In the genomic region with DNA sequence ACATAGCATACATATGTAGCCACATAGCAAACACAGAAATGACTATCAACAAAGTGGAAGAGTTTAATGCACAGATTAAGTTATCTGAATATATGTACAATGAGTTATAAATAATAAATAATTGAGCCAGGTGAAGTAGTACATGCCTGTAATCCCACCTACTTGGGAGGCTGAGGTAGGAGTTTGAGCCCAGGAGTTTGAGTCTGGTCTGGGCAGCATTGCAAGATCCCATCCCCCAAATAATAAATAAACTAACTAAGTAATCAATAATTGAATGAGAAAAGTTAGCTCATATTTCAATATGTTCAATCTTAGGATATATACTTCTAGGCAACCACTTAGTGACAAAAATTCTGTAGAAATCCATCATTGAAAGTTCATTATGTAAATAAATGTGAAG, we compare ENCODE assay signal across 1 cellular context.
TF ChIP-seq lines count a peak whose summit lies in the region.

No MANE protein-coding gene starts in this region.

TF ChIP-seq in GM12878, 131 proteins besides CTCF, POLR2A, EP300 and RAD21:
- TF ChIP-seq RBBP5 (conservative IDR thresholded peaks at IDR 0.05) (no peak), JUND (IDR thresholded peaks at IDR 0.05; ENCODE audit: low read depth, low read length) (no peak), SIX5 (IDR thresholded peaks at IDR 0.05; ENCODE audit: low read depth, low read length, severe bottlenecking) (no peak), BRCA1 (IDR thresholded peaks at IDR 0.05; ENCODE audit: low read depth, low read length) (no peak), SIN3A (IDR thresholded peaks at IDR 0.05; ENCODE audit: low read depth, low read length) (no peak), NFIC (IDR thresholded peaks at IDR 0.05; ENCODE audit: low read depth, low read length) (no peak), POLR2AphosphoS5 (IDR thresholded peaks at IDR 0.05; ENCODE audit: low read length) (no peak), NRF1 (conservative IDR thresholded peaks at IDR 0.05; ENCODE audit: low read depth, low read length) (no peak), NR2C1 (IDR thresholded peaks at IDR 0.05) (no peak), WRNIP1 (IDR thresholded peaks at IDR 0.05; ENCODE audit: borderline replicate concordance, low read depth, low read length) (no peak), HDAC2 (IDR thresholded peaks at IDR 0.05) (no peak), LARP7 (IDR thresholded peaks at IDR 0.05) (no peak), ATF7 (IDR thresholded peaks at IDR 0.05; ENCODE audit: low read depth) (no peak)
- TF ChIP-seq, protein P1, sequence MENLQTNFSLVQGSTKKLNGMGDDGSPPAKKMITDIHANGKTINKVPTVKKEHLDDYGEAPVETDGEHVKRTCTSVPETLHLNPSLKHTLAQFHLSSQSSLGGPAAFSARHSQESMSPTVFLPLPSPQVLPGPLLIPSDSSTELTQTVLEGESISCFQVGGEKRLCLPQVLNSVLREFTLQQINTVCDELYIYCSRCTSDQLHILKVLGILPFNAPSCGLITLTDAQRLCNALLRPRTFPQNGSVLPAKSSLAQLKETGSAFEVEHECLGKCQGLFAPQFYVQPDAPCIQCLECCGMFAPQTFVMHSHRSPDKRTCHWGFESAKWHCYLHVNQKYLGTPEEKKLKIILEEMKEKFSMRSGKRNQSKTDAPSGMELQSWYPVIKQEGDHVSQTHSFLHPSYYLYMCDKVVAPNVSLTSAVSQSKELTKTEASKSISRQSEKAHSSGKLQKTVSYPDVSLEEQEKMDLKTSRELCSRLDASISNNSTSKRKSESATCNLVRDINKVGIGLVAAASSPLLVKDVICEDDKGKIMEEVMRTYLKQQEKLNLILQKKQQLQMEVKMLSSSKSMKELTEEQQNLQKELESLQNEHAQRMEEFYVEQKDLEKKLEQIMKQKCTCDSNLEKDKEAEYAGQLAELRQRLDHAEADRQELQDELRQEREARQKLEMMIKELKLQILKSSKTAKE (IDR thresholded peaks at IDR 0.05; ENCODE audit: low read depth, poor library complexity, severe bottlenecking), result no peak
- TF ChIP-seq, protein P2, sequence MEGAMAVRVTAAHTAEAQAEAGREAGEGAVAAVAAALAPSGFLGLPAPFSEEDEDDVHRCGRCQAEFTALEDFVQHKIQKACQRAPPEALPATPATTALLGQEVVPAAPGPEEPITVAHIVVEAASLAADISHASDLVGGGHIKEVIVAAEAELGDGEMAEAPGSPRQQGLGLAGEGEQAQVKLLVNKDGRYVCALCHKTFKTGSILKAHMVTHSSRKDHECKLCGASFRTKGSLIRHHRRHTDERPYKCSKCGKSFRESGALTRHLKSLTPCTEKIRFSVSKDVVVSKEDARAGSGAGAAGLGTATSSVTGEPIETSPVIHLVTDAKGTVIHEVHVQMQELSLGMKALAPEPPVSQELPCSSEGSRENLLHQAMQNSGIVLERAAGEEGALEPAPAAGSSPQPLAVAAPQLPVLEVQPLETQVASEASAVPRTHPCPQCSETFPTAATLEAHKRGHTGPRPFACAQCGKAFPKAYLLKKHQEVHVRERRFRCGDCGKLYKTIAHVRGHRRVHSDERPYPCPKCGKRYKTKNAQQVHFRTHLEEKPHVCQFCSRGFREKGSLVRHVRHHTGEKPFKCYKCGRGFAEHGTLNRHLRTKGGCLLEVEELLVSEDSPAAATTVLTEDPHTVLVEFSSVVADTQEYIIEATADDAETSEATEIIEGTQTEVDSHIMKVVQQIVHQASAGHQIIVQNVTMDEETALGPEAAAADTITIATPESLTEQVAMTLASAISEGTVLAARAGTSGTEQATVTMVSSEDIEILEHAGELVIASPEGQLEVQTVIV (IDR thresholded peaks at IDR 0.05; ENCODE audit: borderline replicate concordance, partially characterized antibody), result no peak
- TF ChIP-seq, protein P3, sequence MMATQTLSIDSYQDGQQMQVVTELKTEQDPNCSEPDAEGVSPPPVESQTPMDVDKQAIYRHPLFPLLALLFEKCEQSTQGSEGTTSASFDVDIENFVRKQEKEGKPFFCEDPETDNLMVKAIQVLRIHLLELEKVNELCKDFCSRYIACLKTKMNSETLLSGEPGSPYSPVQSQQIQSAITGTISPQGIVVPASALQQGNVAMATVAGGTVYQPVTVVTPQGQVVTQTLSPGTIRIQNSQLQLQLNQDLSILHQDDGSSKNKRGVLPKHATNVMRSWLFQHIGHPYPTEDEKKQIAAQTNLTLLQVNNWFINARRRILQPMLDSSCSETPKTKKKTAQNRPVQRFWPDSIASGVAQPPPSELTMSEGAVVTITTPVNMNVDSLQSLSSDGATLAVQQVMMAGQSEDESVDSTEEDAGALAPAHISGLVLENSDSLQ (IDR thresholded peaks at IDR 0.05), result no peak
- TF ChIP-seq, protein P4, sequence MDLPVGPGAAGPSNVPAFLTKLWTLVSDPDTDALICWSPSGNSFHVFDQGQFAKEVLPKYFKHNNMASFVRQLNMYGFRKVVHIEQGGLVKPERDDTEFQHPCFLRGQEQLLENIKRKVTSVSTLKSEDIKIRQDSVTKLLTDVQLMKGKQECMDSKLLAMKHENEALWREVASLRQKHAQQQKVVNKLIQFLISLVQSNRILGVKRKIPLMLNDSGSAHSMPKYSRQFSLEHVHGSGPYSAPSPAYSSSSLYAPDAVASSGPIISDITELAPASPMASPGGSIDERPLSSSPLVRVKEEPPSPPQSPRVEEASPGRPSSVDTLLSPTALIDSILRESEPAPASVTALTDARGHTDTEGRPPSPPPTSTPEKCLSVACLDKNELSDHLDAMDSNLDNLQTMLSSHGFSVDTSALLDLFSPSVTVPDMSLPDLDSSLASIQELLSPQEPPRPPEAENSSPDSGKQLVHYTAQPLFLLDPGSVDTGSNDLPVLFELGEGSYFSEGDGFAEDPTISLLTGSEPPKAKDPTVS (IDR thresholded peaks at IDR 0.05; ENCODE audit: low read depth, low read length), result no peak
